1 cellular context compared by ENCODE assay signal in genomic region chr9:111497196-111497595, GRCh38.
TF ChIP-seq lines count a peak whose summit lies in the region.

No MANE protein-coding gene starts in this region.

TF ChIP-seq in HEK293, 187 proteins besides CTCF, POLR2A, EP300 and RAD21 (continued from another document):
- TF ChIP-seq ZBTB11 (tag by site-specific recombination; conservative IDR thresholded peaks at IDR 0.05; ENCODE audit: low read depth) (peak; percentile 60), ZNF555 (tag by site-specific recombination; conservative IDR thresholded peaks at IDR 0.05) (peak; percentile 41), ZNF266 (tag by site-specific recombination; IDR thresholded peaks at IDR 0.05; ENCODE audit: low read depth) (peak; percentile 36; the same call in 1 of the 2 replicates), ZBTB8A (tag by site-specific recombination; IDR thresholded peaks at IDR 0.05) (peak; percentile 44; the same call in 1 of the 2 replicates), ZNF140 (tag by site-specific recombination; IDR thresholded peaks at IDR 0.05) (peak; percentile 56; the same call in 1 of the 2 replicates)
